9 cellular contexts compared by ENCODE assay signal in the genomic region with DNA sequence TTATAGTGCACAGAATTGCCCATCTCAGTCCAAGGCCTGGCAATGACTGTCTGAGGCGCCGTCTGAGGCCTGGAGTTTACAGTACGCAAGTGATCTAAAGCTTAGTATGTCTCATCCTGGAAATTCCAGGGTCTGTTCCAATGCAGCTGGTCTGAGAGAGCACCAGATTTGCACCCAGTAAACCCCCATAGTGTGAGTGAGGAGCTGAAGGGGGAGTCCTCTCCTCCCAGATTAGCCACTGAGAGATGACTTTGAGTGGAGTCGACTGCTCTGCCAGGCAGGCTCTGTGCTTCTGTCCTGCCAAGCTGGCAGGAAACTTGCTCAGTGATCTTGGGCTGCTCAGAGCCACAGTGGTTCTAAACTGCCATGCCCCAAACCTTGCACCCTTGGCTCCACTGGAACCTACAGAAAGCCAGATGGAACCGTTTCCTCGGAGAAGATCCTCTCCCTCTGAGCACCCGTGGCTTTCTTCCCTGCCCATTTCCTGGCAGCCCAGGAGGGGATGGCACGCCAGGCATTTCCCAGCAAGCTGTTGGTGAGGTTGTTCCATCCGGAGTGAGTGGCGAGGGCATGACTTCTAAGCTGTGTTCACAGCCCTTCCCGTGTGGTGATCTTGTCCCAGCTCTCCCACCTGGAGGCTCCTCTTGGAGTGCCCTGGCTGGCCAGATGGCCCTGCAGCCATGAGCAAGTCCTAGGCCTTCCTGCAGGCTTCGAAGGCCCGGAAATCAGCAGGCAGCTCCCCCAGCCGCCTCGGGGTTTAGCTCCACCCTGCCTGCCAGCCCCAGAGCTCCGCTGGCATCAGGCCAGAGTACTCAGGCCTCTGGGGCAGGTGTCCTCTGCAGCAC.
A peak's percentile ranks its signal among the peaks of the same experiment; 100 is the strongest.
DNase-seq lines count a peak whose midpoint lies in the region; ATAC-seq, FAIRE-seq and TF ChIP-seq lines count a peak whose summit lies in the region.
"Had no signal": no experiment of that assay in that cellular context is flagged by ENCODE, and none has a peak within 500 bp of the region (broad histone marks: within the 10 kb centered on the region; RNA-seq: fewer than 3 reads in every experiment).

No MANE protein-coding gene starts in this region.

- no peaks in the 10 kb centered on the region for H3K27me3 ChIP-seq in right cardiac atrium (ENCODE audit: control insufficient read depth, insufficient read depth)

- no peaks in the 10 kb centered on the region for H3K9me3 ChIP-seq in right cardiac atrium (ENCODE audit: control insufficient read depth, low read length)

- H3K27ac ChIP-seq in RWPE1 (peak overlapping the region; percentile 38), right cardiac atrium (ENCODE audit: low read length) (peak overlapping the region; percentile 63)

- TF ChIP-seq CTCF in RWPE1 (conservative IDR thresholded peaks at IDR 0.05; ENCODE audit: low read depth): no peak

- WGBS in right cardiac atrium: 51% methylated on average over 16 of the region's 16 CpGs

- POLR2A ChIA-PET in RWPE1 (lab: Yijun Ruan, JAX; ENCODE audit: low non-redundant PET): no interaction called here

- peaks cover 5% of the 10 kb centered on the region for H3K4me1 ChIP-seq in right cardiac atrium (ENCODE audit: control insufficient read depth, insufficient read depth, low read length)

- DNase-seq in NCI-H2107 (lab: John Stamatoyannopoulos, UW): peak; percentile 44
- DNase-seq in NCI-H2107 treated with DMSO at 0.1 percent for 48 hours (lab: John Stamatoyannopoulos, UW; ENCODE audit: unreplicated experiment): no peak
- peak; percentile 21 for DNase-seq in RWPE1 (ENCODE audit: low spot score)
- peak in 2 of 3 donors; percentile 76 to 84 for DNase-seq in right cardiac atrium
- peak; percentile 62 for DNase-seq in urothelium cell line (ENCODE audit: low spot score)
- DNase-seq in retina: no peak
- DNase-seq: ACHN had no signal

- intact Hi-C loops in right cardiac atrium (cut with DNase I): loop anchor here (5.0 to 10.0 kb wide), 6 partner anchors 63 to 603 kb away; no protein-coding TSS in a partner anchor

- peak; percentile 33 to 50 for ATAC-seq in right cardiac atrium
- ATAC-seq in HG02763 (IDR thresholded peaks at IDR 0.05; ENCODE audit: unreplicated experiment): no peak
- ATAC-seq in HG03175 (IDR thresholded peaks at IDR 0.05; ENCODE audit: unreplicated experiment): no peak

- no peak overlapping the region for H3K4me3 ChIP-seq in right cardiac atrium (ENCODE audit: low read length)

- FAIRE-seq in urothelium cell line (lab: Jason Lieb, UNC): no peak

- CTCF ChIA-PET in RWPE1 (lab: Yijun Ruan, JAX): interaction anchor here (0.6 kb wide), 2 partner anchors 560 to 717 kb away, joined by 3 read pairs; no protein-coding TSS in a partner anchor

Comparison
In these comparisons a context has a peak if more than half of its experiments do, and no peak if none do; other contexts are left out.
1. DNase-seq: peak in NCI-H2107 (single experiment), RWPE1 (single experiment), right cardiac atrium (2 of 3) and urothelium cell line (single experiment); none in NCI-H2107 treated with DMSO at 0.1 percent for 48 hours (single experiment) and retina (single experiment).
2. ATAC-seq: peak in right cardiac atrium (2 of 2); none in HG02763 (single experiment) and HG03175 (single experiment).